ENCODE assay signal across 8 cellular contexts in the genomic region with DNA sequence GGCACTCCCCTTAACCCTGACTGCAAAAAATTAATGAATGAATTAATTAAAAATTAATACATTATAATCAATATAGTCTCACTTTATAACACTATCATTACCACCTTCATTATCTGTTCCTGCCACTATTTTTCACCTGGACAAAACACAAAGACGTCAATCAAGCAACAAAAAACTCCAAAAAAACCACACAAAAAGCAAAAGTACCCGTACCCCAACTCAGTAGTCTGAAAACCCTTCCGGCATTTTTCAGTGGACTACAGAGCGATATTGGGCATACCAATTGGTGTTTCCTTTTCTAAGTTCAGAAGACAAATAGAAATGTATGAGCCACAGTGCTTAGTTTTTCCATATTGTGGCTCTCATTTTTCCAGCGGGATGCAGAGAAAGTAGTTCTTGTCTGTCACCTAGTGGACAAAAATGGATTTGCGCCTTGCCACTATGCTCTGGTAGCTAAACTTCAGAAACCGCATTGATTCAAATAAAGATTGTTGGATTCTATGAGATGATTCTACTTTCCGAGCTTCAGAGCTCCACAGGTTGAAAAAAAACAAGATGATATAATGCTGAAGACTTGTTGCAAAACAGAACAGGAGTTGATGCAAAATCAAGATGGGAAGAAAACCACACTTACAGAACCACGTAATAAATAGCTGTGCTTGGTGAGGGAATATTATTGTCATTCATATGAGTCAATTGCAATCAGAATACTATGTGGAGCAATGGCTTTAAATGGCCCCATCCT. TPM values are rescaled to one million over a fixed set of nuclear protein-coding genes. Genes with fewer than 3 reads are reported as not detected.
DNase-seq lines count a peak whose midpoint lies in the region; ATAC-seq and TF ChIP-seq lines count a peak whose summit lies in the region.

No MANE protein-coding gene starts in this region.

- no peak overlapping the region for H3K27ac ChIP-seq in left lung

- ATAC-seq in HG02798 (IDR thresholded peaks at IDR 0.05; ENCODE audit: poor library complexity, unreplicated experiment) (peak; percentile 59), left lung (peak; percentile 59), HG03521 (IDR thresholded peaks at IDR 0.05; ENCODE audit: unreplicated experiment) (no peak)

- DNase-seq in NCI-H2196 treated with DMSO at 0.1 percent for 48 hours (lab: John Stamatoyannopoulos, UW; ENCODE audit: unreplicated experiment) (peak; percentile 5), cerebellar cortex (ENCODE audit: low spot score) (peak; percentile 87), left lung (no peak)
- peak; percentile 28 for DNase-seq in activated CD4-positive, CD25-positive, alpha-beta regulatory T cell treated with anti-CD3 and anti-CD28 coated beads, Interleukin-2, amount 50 U/mL, for 16 hours (ENCODE audit: low read depth, low spot score)
- DNase-seq in stimulated activated CD4-positive, alpha-beta T cell treated with anti-CD3 and anti-CD28 coated beads, TNF-alpha, amount 100 ng/mL, for 24 hours (ENCODE audit: low read depth in 3 of 3), result peak; percentile 30 to 71 (median 47)

- intact Hi-C loops in left lung (cut with DNase I), result loop anchor here in 1 of 2 donors (5.0 kb wide), 1 partner anchor 211 kb away; no protein-coding TSS in a partner anchor

- H3K9me3 ChIP-seq in ES-I3 (ENCODE audit: control insufficient read depth, insufficient read depth, low read length) (no peaks in the 10 kb centered on the region), left lung (no peaks in the 10 kb centered on the region)

- TF ChIP-seq CTCF in left lung (IDR thresholded peaks at IDR 0.05), result peak; percentile 90 to 99

- H3K4me1 ChIP-seq in ES-I3 (ENCODE audit: insufficient read depth, low read length) (peaks cover 23% of the 10 kb centered on the region), left lung (peaks cover 0 to 37% of the 10 kb centered on the region in 2 donors)

- H3K4me3 ChIP-seq in left lung, result no peak overlapping the region

- H3K36me3 ChIP-seq in ES-I3 (ENCODE audit: insufficient read depth, low read length), result no peaks in the 10 kb centered on the region
- no peaks in the 10 kb centered on the region for H3K36me3 ChIP-seq in left lung

- H3K27me3 ChIP-seq in left lung, result no peaks in the 10 kb centered on the region

- H3K9ac ChIP-seq in ES-I3 (ENCODE audit: low read depth, low read length), result peak overlapping the region; percentile 32; the same call in 1 of the 2 replicates

RNA-seq across cellular contexts. Expression of gene ITGB1, which starts 50.6 kb away (rescaled TPM):
- 100 to 1,000 TPM; 498 to 642 TPM for total RNA-seq in left lung

Comparison
In these comparisons a context has a peak if more than half of its experiments do, and no peak if none do; other contexts are left out.
1. DNase-seq: peak in NCI-H2196 treated with DMSO at 0.1 percent for 48 hours (single experiment), activated CD4-positive, CD25-positive, alpha-beta regulatory T cell treated with anti-CD3 and anti-CD28 coated beads, Interleukin-2, amount 50 U/mL, for 16 hours (single experiment), cerebellar cortex (single experiment) and stimulated activated CD4-positive, alpha-beta T cell treated with anti-CD3 and anti-CD28 coated beads, TNF-alpha, amount 100 ng/mL, for 24 hours (3 of 3); none in left lung (0 of 2).